In the genomic region with DNA sequence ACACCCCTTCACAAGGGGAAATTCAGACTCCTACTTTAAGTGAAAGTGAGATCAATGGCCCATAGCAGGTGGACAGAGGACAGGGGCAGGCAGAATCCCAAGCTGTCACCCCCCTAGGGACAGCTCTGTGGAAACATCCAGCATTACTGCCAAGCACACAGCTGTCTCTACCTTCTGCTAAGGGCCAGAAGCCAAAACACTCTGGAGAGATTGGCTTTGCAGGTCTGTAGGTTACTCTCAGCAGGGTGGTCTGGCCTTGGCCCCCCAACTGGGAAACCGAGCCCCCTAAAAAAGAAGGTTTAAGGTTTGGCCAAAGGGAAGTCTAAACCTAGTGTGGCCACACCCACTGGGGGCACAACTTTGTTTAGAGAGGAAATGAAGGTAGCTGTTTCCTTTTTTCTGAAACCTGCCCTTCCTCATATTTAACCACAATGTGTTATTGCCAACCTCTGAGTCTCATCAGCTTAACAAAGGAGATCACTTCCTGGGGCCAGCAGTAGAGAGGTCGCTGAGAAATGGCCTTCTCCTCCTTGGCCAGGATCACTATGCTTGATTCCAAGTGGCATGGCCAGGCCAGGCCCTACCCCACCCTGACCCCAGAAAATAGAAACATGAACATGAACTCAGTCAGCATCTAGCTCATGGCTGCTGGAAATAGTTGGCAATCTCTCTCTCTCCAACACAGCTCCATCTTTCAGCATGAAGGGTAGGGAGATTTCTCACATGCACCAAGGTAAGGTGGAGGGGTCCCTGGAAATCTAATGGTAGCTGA, we compare ENCODE assay signal across 10 cellular contexts. TPM values are rescaled to one million over a fixed set of nuclear protein-coding genes. Genes with fewer than 3 reads are reported as not detected.
DNase-seq lines count a peak whose midpoint lies in the region; ATAC-seq, FAIRE-seq and TF ChIP-seq lines count a peak whose summit lies in the region.
"Had no signal": no experiment of that assay in that cellular context is flagged by ENCODE, and none has a peak within 500 bp of the region (broad histone marks: within the 10 kb centered on the region; RNA-seq: fewer than 3 reads in every experiment).

No MANE protein-coding gene starts in this region.

- DNase-seq in GM12892 (ENCODE audit: insufficient read length), result no peak
- DNase-seq in NOMO-1 (lab: John Stamatoyannopoulos, UW; ENCODE audit: unreplicated experiment in 2 of 2), result peak; percentile 70 to 89
- DNase-seq in sciatic nerve (ENCODE audit: low spot score), result no peak
- no peak for DNase-seq in caudate nucleus (lab: John Stamatoyannopoulos, UW)
- no peak for DNase-seq in stimulated activated CD4-positive, alpha-beta T cell treated with anti-CD3 and anti-CD28 coated beads, Interleukin-15, amount 100 ng/mL, for 24 hours
- DNase-seq: NCI-H748 treated with DMSO at 0.1 percent for 48 hours, thyroid gland had no signal

- H3K9me3 Mint-ChIP-seq in activated naive CD4-positive, alpha-beta T cell treated with anti-CD3 and anti-CD28 coated beads, Interleukin-2, amount 50 U/mL, for 24 hours, result no peaks in the 10 kb centered on the region

- peak overlapping the region; percentile 54 for H3K4me3 Mint-ChIP-seq in activated naive CD4-positive, alpha-beta T cell treated with anti-CD3 and anti-CD28 coated beads, Interleukin-2, amount 50 U/mL, for 24 hours

- no peak overlapping the region for H3K27ac ChIP-seq in caudate nucleus (ENCODE audit: low read depth, low read length)
- H3K27ac ChIP-seq: thyroid gland had no signal

- no peak for TF ChIP-seq POLR2A in GM12892 (IDR thresholded peaks at IDR 0.05; ENCODE audit: low read depth, low read length)

- FAIRE-seq in GM12892 (lab: Jason Lieb, UNC), result peak; percentile 70

- H3K36me3 Mint-ChIP-seq in activated naive CD4-positive, alpha-beta T cell treated with anti-CD3 and anti-CD28 coated beads, Interleukin-2, amount 50 U/mL, for 24 hours, result no peaks in the 10 kb centered on the region

- peak overlapping the region; percentile 95 for H3K27ac Mint-ChIP-seq in activated naive CD4-positive, alpha-beta T cell treated with anti-CD3 and anti-CD28 coated beads, Interleukin-2, amount 50 U/mL, for 24 hours

- H3K27me3 Mint-ChIP-seq in activated naive CD4-positive, alpha-beta T cell treated with anti-CD3 and anti-CD28 coated beads, Interleukin-2, amount 50 U/mL, for 24 hours, result no peaks in the 10 kb centered on the region

- peaks cover 76% of the 10 kb centered on the region for H3K4me1 Mint-ChIP-seq in activated naive CD4-positive, alpha-beta T cell treated with anti-CD3 and anti-CD28 coated beads, Interleukin-2, amount 50 U/mL, for 24 hours

- intact Hi-C loops in sciatic nerve (cut with DNase I), result loop anchor here (2.0 kb wide), 1 partner anchor 77 kb away; no protein-coding TSS in a partner anchor

- ATAC-seq in sciatic nerve, result peak; percentile 42
- no peak for ATAC-seq in HG03139 (IDR thresholded peaks at IDR 0.05; ENCODE audit: unreplicated experiment)
- ATAC-seq in GM19452 (IDR thresholded peaks at IDR 0.05; ENCODE audit: unreplicated experiment), result no peak

RNA-seq across cellular contexts. Expression of a gene that starts 25.9 kb away (rescaled TPM):
- not detected for polyA plus RNA-seq in GM12892 (2012; ENCODE audit: missing spikeins)
- total RNA-seq in sciatic nerve, result 30.6 TPM

RNA-seq across cellular contexts. Expression of a gene that starts 32.1 kb away (rescaled TPM):
- polyA plus RNA-seq in GM12892 (2012; ENCODE audit: missing spikeins), result 17.4 TPM
- 28.0 TPM for total RNA-seq in sciatic nerve

RNA-seq across cellular contexts. Expression of a gene that starts 43.9 kb away (rescaled TPM):
- polyA plus RNA-seq in GM12892 (2012; ENCODE audit: missing spikeins), result 23.7 TPM
- total RNA-seq in sciatic nerve, result 130 TPM

Comparison
In these comparisons a context has a peak if more than half of its experiments do, and no peak if none do; other contexts are left out.
1. DNase-seq: peak in NOMO-1 (2 of 2); none in GM12892 (single experiment), sciatic nerve (single experiment), caudate nucleus (0 of 61) and stimulated activated CD4-positive, alpha-beta T cell treated with anti-CD3 and anti-CD28 coated beads, Interleukin-15, amount 100 ng/mL, for 24 hours (single experiment).